ENCODE assay signal across 1 cellular context in the genomic region with DNA sequence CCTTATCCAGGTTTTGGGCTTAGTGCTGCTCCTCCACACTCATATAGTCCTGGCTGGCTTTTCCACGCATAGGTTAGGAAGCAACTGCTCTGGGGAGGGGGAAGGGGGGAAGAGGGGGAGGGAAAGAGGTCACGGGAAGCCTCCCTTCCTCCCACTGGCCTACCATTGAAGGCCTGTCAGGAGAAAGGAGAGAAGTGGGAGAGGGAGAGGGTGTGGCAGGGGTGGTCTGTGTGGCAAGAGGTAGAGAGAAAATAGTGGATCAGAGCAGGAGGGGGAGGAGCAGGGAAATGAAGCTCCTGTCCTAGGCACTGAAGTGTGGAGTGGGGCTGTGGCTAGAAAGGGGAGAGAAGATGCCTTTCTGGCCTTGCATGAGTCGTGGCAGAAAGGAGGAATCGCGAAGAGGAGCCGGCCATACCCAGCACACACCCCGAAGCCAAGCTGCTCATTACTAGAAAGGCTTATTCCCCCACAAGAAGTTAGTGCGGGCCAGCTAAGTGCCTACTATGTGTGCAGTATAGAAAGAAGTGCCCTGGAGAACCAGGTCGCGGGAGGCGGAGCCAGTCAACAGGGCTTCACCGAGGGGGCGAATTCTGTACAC.
TF ChIP-seq lines count a peak whose summit lies in the region.

No MANE protein-coding gene starts in this region.

TF ChIP-seq in SK-N-SH treated with all-trans-retinoic acid at 6 μM for 48 hours, 23 proteins besides CTCF, POLR2A, EP300 and RAD21 (continued from another document):
- TF ChIP-seq, protein P1, sequence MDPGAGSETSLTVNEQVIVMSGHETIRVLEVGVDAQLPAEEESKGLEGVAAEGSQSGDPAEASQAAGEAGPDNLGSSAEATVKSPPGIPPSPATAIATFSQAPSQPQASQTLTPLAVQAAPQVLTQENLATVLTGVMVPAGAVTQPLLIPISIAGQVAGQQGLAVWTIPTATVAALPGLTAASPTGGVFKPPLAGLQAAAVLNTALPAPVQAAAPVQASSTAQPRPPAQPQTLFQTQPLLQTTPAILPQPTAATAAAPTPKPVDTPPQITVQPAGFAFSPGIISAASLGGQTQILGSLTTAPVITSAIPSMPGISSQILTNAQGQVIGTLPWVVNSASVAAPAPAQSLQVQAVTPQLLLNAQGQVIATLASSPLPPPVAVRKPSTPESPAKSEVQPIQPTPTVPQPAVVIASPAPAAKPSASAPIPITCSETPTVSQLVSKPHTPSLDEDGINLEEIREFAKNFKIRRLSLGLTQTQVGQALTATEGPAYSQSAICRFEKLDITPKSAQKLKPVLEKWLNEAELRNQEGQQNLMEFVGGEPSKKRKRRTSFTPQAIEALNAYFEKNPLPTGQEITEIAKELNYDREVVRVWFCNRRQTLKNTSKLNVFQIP (CRISPR knock-in tag; IDR thresholded peaks at IDR 0.05; ENCODE audit: borderline replicate concordance, low read depth) = no peak
